22 cellular contexts compared by ENCODE assay signal in the genomic region with DNA sequence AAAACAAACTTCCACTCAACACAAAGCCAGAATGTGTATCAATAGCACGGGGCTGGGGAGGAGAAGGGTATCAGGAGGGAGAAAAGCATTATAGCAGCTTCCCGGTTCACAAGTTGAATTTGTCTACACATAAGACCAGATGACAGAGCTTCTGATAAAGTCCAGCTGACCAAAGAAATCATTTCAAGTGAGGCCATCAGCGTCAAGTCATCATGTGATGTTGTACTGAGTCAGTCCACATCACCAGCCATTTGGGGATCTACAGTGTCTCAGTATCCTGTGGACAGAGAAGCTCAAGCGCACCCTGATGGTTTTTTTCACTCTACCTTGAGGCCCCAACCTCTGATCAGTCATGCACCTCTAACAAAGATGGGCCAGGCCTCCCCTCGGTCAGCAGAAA. TPM values are rescaled to one million over a fixed set of nuclear protein-coding genes. Genes with fewer than 3 reads are reported as not detected.
DNase-seq lines count a peak whose midpoint lies in the region; ATAC-seq, FAIRE-seq and TF ChIP-seq lines count a peak whose summit lies in the region.
"Had no signal": no experiment of that assay in that cellular context is flagged by ENCODE, and none has a peak within 500 bp of the region (broad histone marks: within the 10 kb centered on the region; RNA-seq: fewer than 3 reads in every experiment).

No MANE protein-coding gene starts in this region.

- H3K4me2 ChIP-seq in H1 (ENCODE audit: insufficient read depth in 1 of 2, low read depth in 2 of 2, low read length in 2 of 2): no peak overlapping the region
- H3K4me2 ChIP-seq in trophoblast cell (ENCODE audit: low read length): no peak overlapping the region
- H3K4me2 ChIP-seq: hepatocyte had no signal

- ATAC-seq in HG03139 (IDR thresholded peaks at IDR 0.05; ENCODE audit: unreplicated experiment): no peak

- H3K18ac ChIP-seq in H1 (ENCODE audit: extremely low read depth, low read length) (no peak overlapping the region), trophoblast cell (ENCODE audit: low read length) (no peak overlapping the region)

- no peak overlapping the region for H4K12ac ChIP-seq in trophoblast cell (ENCODE audit: low read depth, low read length)

- H3K27ac ChIP-seq in H1 (ENCODE audit: low read depth, low read length) (no peak overlapping the region), trophoblast cell (ENCODE audit: low read depth, low read length) (no peak overlapping the region)
- H3K27ac ChIP-seq: hepatocyte, left lung, thoracic aorta had no signal

- H4K20me1 ChIP-seq in H1 (replicated peaks in 1 of 2; ENCODE audit: control insufficient read depth in 1 of 2, insufficient read depth in 2 of 2, low read length in 2 of 2): no peaks in the 10 kb centered on the region

- H3K79me1 ChIP-seq in H1 (ENCODE audit: low read depth, low read length) (no peaks in the 10 kb centered on the region), trophoblast cell (ENCODE audit: low read length) (peaks cover 42% of the 10 kb centered on the region)

- TF ChIP-seq EP300 in H1 (IDR thresholded peaks at IDR 0.05; ENCODE audit: borderline replicate concordance in 1 of 2, low read depth in 2 of 2, low read length in 2 of 2): no peak

- no peak for TF ChIP-seq POLR2A in H1 (IDR thresholded peaks at IDR 0.05; ENCODE audit: control extremely low read depth in 1 of 2, low read depth in 2 of 2, low read length in 2 of 2)
- TF ChIP-seq POLR2A in erythroblast (IDR thresholded peaks at IDR 0.05; ENCODE audit: low read length): no peak

- no peak overlapping the region for H2BK15ac ChIP-seq in H1 (ENCODE audit: low read length)

- no peak overlapping the region for H2AFZ ChIP-seq in H1 (ENCODE audit: low read length)
- no peak overlapping the region for H2AFZ ChIP-seq in trophoblast cell (ENCODE audit: insufficient read depth, low read length, poor library complexity)
- H2AFZ ChIP-seq: hepatocyte had no signal

- H2BK120ac ChIP-seq in H1 (replicated peaks; ENCODE audit: low read depth, low read length): no peak overlapping the region
- H2BK120ac ChIP-seq in trophoblast cell (ENCODE audit: insufficient read depth, low read length, poor library complexity): peak overlapping the region; percentile 3

- no peaks in the 10 kb centered on the region for H3K23me2 ChIP-seq in H1 (ENCODE audit: low read depth, low read length)

- TF ChIP-seq RAD21 in H1 (IDR thresholded peaks at IDR 0.05 in 1 of 2, conservative IDR thresholded peaks at IDR 0.05 in 1 of 2; ENCODE audit: low read depth in 2 of 2, low read length in 2 of 2): no peak

- H2BK12ac ChIP-seq in H1 (ENCODE audit: low read depth, low read length) (no peak overlapping the region), trophoblast cell (ENCODE audit: low read length) (no peak overlapping the region)

- H3K27me3 ChIP-seq in H1 (replicated peaks in 1 of 4; ENCODE audit: control insufficient read depth in 3 of 4, extremely low read depth in 1 of 4, insufficient read depth in 3 of 4, low read length in 3 of 4) (no peaks in the 10 kb centered on the region), trophoblast cell (ENCODE audit: insufficient read depth, low read length) (no peaks in the 10 kb centered on the region)
- H3K27me3 ChIP-seq: BE2C, hepatocyte, left lung had no signal

- H3K56ac ChIP-seq in H1 (replicated peaks; ENCODE audit: insufficient read length, low read depth, low read length): no peak overlapping the region

- no peaks in the 10 kb centered on the region for H3K9me3 ChIP-seq in H1 (ENCODE audit: insufficient read depth in 2 of 2, low read depth in 1 of 2, low read length in 1 of 2)
- H3K9me3 ChIP-seq in trophoblast cell (ENCODE audit: insufficient read depth, low read depth, low read length): peaks cover 6% of the 10 kb centered on the region
- H3K9me3 ChIP-seq: BE2C, left lung, thoracic aorta had no signal

- no peak overlapping the region for H2BK20ac ChIP-seq in H1 (ENCODE audit: low read length)

- FAIRE-seq in H1 (lab: Jason Lieb, UNC): no peak
- FAIRE-seq: endometrium had no signal

- H3K36me3 ChIP-seq in H1 (ENCODE audit: control insufficient read depth in 2 of 4, insufficient read depth in 4 of 4, low read length in 3 of 4) (no peaks in the 10 kb centered on the region; a peak in 1 of 8 replicates), trophoblast cell (ENCODE audit: control insufficient read depth in 1 of 2, insufficient read depth in 2 of 2, low read length in 2 of 2) (peaks cover 0 to 4% of the 10 kb centered on the region in 2 experiments)
- H3K36me3 ChIP-seq: BE2C, left lung, thoracic aorta had no signal

- no peak for TF ChIP-seq CTCF in H1 (IDR thresholded peaks at IDR 0.05; ENCODE audit: control extremely low read depth in 1 of 3, insufficient read depth in 1 of 3, low read depth in 1 of 3, low read length in 3 of 3)

- H3K4me3 ChIP-seq in H1 (ENCODE audit: extremely low read depth in 1 of 4, insufficient read depth in 2 of 4, low read depth in 3 of 4, low read length in 4 of 4) (no peak overlapping the region), trophoblast cell (ENCODE audit: low read depth, low read length) (no peak overlapping the region)
- H3K4me3 ChIP-seq: hepatocyte, left lung, thoracic aorta had no signal

- H3K23ac ChIP-seq in H1 (ENCODE audit: insufficient read length) (no peak overlapping the region), trophoblast cell (ENCODE audit: low read length) (no peak overlapping the region)

- H3K14ac ChIP-seq in H1 (ENCODE audit: insufficient read length) (no peak overlapping the region), trophoblast cell (ENCODE audit: low read length) (no peak overlapping the region)

- H3K9ac ChIP-seq in H1 (replicated peaks in 1 of 4; ENCODE audit: extremely low read depth in 1 of 4, low read depth in 3 of 4, low read length in 3 of 4) (no peak overlapping the region), trophoblast cell (ENCODE audit: low read length) (no peak overlapping the region)

- DNase-seq in EL (peak; percentile 15), LHCN-M2 (ENCODE audit: low read depth) (peak; percentile 18), H1 (ENCODE audit: low read depth in 1 of 2, low spot score in 2 of 2) (no peak), trophoblast cell (no peak), erythroblast (lab: John Stamatoyannopoulos, UW) (no peak), NCI-H2196 (lab: John Stamatoyannopoulos, UW; ENCODE audit: unreplicated experiment) (no peak)
- DNase-seq: activated CD4-positive, alpha-beta memory T cell treated with anti-CD3 and anti-CD28 coated beads for 36 hours; activated effector memory CD4-positive, alpha-beta T cell treated with Interleukin-2 at 50 U/mL for 16 hours; BE2C; DMS79 treated with DMSO at 0.1 percent for 48 hours; foreskin melanocyte; GOT3; immature natural killer cell; left lung; NCI-H1694 treated with DMSO at 0.1 percent for 48 hours; NCI-H2171 treated with DMSO at 0.1 percent for 48 hours; NCI-H526; T1000 had no signal

- CTCF ChIA-PET in H1 (lab: Charles Lee; ENCODE audit: partially characterized antibody): interaction anchor here (0.8 to 3.0 kb wide), 16 partner anchors 10 to 1304 kb away, joined by 3 to 9 read pairs (median 4); no protein-coding TSS in a partner anchor

- peak overlapping the region; percentile 35; the same call in 1 of the 2 replicates for H2BK5ac ChIP-seq in H1 (ENCODE audit: low read depth, low read length)
- no peak overlapping the region for H2BK5ac ChIP-seq in trophoblast cell (ENCODE audit: low read depth, low read length, poor library complexity)

- no peaks in the 10 kb centered on the region for H3K79me2 ChIP-seq in H1 (ENCODE audit: control insufficient read depth in 1 of 2, insufficient read depth in 2 of 2, low read length in 2 of 2)
- peaks cover 5% of the 10 kb centered on the region for H3K79me2 ChIP-seq in trophoblast cell (ENCODE audit: control insufficient read depth, insufficient read depth, low read length, poor library complexity)
- H3K79me2 ChIP-seq: hepatocyte had no signal

- no peak overlapping the region for H2AK5ac ChIP-seq in H1 (ENCODE audit: low read depth, low read length)
- no peak overlapping the region for H2AK5ac ChIP-seq in trophoblast cell (ENCODE audit: low read length)

- H3K4ac ChIP-seq in H1 (replicated peaks; ENCODE audit: insufficient read length, low read depth, low read length) (no peak overlapping the region), trophoblast cell (ENCODE audit: low read depth, low read length) (no peak overlapping the region)

- H4K8ac ChIP-seq in H1 (ENCODE audit: extremely low read depth, insufficient read depth, low read length): no peak overlapping the region
- H4K8ac ChIP-seq in trophoblast cell (ENCODE audit: low read depth, low read length): no peak overlapping the region

- H3K4me1 ChIP-seq in H1 (replicated peaks in 1 of 4; ENCODE audit: control insufficient read depth in 3 of 4, insufficient read depth in 4 of 4, low read length in 3 of 4) (peaks cover 0 to 7% (median under 1%) of the 10 kb centered on the region in 4 experiments; a peak in 3 of 7 replicates), trophoblast cell (ENCODE audit: control insufficient read depth in 1 of 2, insufficient read depth in 2 of 2, low read length in 2 of 2) (peaks cover 17 to 24% of the 10 kb centered on the region in 2 experiments)
- H3K4me1 ChIP-seq: BE2C had no signal

- WGBS in H1 (ENCODE audit: extremely low coverage in 1 of 2, insufficient coverage in 1 of 2, insufficient read length in 1 of 2, insufficient replicate concordance in 2 of 2, low coverage in 1 of 2, low lambda C conversion rate in 2 of 2, missing lambda C conversion rate in 1 of 2), 2 experiments: 88% methylated on average over 5 of the region's 5 CpGs; no CpG with 5 or more reads in 1 of the 2 experiments
- WGBS in trophoblast cell (ENCODE audit: extremely low coverage, insufficient coverage, insufficient read length): no CpG with 5 or more reads among the region's 5 CpGs

- POLR2A ChIA-PET in H1 (lab: Charles Lee; ENCODE audit: partially characterized antibody): interaction anchor here (0.7 kb wide), 1 partner anchor 128 kb away, joined by 3 read pairs; no protein-coding TSS in a partner anchor

- H4K91ac ChIP-seq in H1 (replicated peaks; ENCODE audit: insufficient read length, low read length) (no peak overlapping the region), trophoblast cell (ENCODE audit: low read depth, low read length) (peak overlapping the region; percentile 25)

- no peak overlapping the region for H4K5ac ChIP-seq in H1 (ENCODE audit: insufficient read length, low read depth, low read length)

RNA-seq across cellular contexts. Expression of a gene that starts 33.0 kb away (rescaled TPM):
- 10.6 and 14.9 TPM in 2 replicates for total RNA-seq in LHCN-M2 (2014; rRNA removed)
- 6.1 TPM for polyA plus RNA-seq in LHCN-M2 (2012)
- 46.6 and 47.4 TPM in 2 replicates for total RNA-seq in H1 (2021; fragmentation: NEBNext Ultra II Directional; extraction: Animal tissue kit (Norgen Biotek cat#: 25700))
- polyA plus RNA-seq in H1 (2011; rRNA removed): 17.0 and 20.1 TPM in 2 replicates
- 21.6 TPM for polyA plus RNA-seq in H1 (2011; cell fraction: cytosol; rRNA removed)
- 32.4 TPM for polyA plus RNA-seq in H1 (2011; cell fraction: nucleus; rRNA removed)
- polyA plus RNA-seq in H1 (2012, experiment 1 of 2): 21.8 to 32.6 TPM (median 26.8 TPM) in 4 replicates
- polyA plus RNA-seq in H1 (2012, experiment 2 of 2): 17.2 TPM
- polyA plus RNA-seq in H1 (2013, experiment 1 of 2): 41.3 TPM
- 37.5 TPM for polyA plus RNA-seq in H1 (2013, experiment 2 of 2)
- 22.4 and 28.7 TPM in 2 replicates for polyA minus RNA-seq in H1 (2011; rRNA and poly(A)+ RNA removed)
- polyA minus RNA-seq in H1 (2011; cell fraction: cytosol; rRNA and poly(A)+ RNA removed): 16.2 TPM
- 32.6 TPM for polyA minus RNA-seq in H1 (2011; cell fraction: nucleus; rRNA and poly(A)+ RNA removed)
- polyA plus RNA-seq in trophoblast cell (2013): 17.4 and 20.0 TPM in 2 replicates

RNA-seq across cellular contexts. Expression of a gene that starts 42.5 kb away (rescaled TPM):
- total RNA-seq in LHCN-M2 (2014; rRNA removed): 124 and 234 TPM in 2 replicates
- 86.4 TPM for polyA plus RNA-seq in LHCN-M2 (2012)
- 1.8 and 2.3 TPM in 2 replicates for total RNA-seq in H1 (2021; fragmentation: NEBNext Ultra II Directional; extraction: Animal tissue kit (Norgen Biotek cat#: 25700))
- polyA plus RNA-seq in H1 (2011; rRNA removed): 207 and 234 TPM in 2 replicates
- polyA plus RNA-seq in H1 (2011; cell fraction: cytosol; rRNA removed): 156 TPM
- polyA plus RNA-seq in H1 (2011; cell fraction: nucleus; rRNA removed): 119 TPM
- 81.4 to 99.0 TPM (median 90.3 TPM) in 4 replicates for polyA plus RNA-seq in H1 (2012, experiment 1 of 2)
- polyA plus RNA-seq in H1 (2012, experiment 2 of 2): 91.1 TPM
- 59.7 TPM for polyA plus RNA-seq in H1 (2013, experiment 1 of 2)
- polyA plus RNA-seq in H1 (2013, experiment 2 of 2): 59.1 TPM
- 22.3 and 26.0 TPM in 2 replicates for polyA minus RNA-seq in H1 (2011; rRNA and poly(A)+ RNA removed)
- polyA minus RNA-seq in H1 (2011; cell fraction: cytosol; rRNA and poly(A)+ RNA removed): 56.2 TPM
- polyA minus RNA-seq in H1 (2011; cell fraction: nucleus; rRNA and poly(A)+ RNA removed): 38.7 TPM
- polyA plus RNA-seq in trophoblast cell (2013): 5.0 and 5.6 TPM in 2 replicates

Comparison
In these comparisons a context has a peak if more than half of its experiments do, and no peak if none do; other contexts are left out.
1. DNase-seq: peak in EL (single experiment) and LHCN-M2 (single experiment); none in H1 (0 of 2), trophoblast cell (0 of 2), erythroblast (0 of 2) and NCI-H2196 (single experiment).
2. RNA of a gene that starts 42.5 kb away (total RNA-seq): 124 to 234 TPM in LHCN-M2; 1.8 to 2.3 TPM in H1; every median in the first group is over 10 times any median in the second.